ENCODE assay signal across 2 cellular contexts in the genomic region with DNA sequence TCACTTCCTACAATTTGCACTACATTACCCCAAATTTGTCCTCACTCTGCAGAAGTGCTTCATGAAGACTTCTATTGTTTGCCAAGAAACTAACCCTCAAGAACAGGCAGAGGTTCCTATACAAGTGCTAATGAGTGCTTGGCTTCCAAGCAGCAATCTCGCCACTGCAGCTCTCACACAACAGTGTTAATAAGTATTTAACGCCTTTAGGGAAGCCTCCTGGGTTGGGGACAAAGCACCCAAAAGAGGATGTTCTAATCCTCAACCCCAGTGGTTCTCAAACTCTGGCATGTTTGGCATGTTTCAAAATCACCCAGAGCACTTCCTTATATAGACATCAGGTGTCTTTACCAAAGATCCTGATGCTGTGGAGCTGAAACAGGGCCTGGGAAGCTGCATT.
TF ChIP-seq lines count a peak whose summit lies in the region.

No MANE protein-coding gene starts in this region.

TF ChIP-seq in WTC11, 78 proteins besides CTCF, POLR2A, EP300 and RAD21 (continued from another document):
- TF ChIP-seq, protein P1, sequence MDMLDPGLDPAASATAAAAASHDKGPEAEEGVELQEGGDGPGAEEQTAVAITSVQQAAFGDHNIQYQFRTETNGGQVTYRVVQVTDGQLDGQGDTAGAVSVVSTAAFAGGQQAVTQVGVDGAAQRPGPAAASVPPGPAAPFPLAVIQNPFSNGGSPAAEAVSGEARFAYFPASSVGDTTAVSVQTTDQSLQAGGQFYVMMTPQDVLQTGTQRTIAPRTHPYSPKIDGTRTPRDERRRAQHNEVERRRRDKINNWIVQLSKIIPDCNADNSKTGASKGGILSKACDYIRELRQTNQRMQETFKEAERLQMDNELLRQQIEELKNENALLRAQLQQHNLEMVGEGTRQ (CRISPR knock-in tag; IDR thresholded peaks at IDR 0.05), result no peak
- TF ChIP-seq, protein P2, sequence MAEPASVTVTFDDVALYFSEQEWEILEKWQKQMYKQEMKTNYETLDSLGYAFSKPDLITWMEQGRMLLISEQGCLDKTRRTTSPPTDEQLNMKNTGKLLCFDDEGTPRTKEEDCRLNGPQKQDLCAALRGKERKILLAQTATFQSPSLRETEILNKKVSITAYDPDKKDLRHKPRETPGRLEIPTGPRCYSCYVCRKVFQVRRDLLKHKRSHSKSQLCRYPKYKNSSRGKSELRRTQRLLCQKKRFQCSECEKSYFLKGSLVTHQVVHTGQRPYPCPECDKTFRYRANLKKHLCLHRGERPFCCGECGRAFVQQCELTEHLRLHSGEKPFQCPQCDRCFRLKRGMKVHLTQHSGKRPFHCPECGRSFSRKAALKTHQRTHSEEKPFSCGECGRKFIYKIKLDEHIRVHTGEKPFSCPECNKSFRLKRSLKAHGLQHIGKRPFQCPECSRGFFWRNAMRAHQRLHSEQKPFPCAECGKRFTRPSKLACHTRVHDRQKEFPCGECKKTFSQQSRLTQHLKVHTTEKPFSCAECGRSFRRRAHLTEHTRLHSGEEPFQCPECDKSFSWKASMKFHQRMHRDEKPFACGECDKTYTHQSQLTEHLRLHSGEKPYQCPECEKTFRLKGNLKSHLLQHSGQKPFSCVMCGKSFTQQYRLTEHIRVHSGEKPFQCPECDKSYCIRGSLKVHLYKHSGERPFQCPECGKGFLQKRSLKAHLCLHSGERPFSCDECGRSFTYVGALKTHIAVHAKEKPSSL (CRISPR knock-in tag; conservative IDR thresholded peaks at IDR 0.05), result 0 out of 2 replicates have a peak, but pooled peaks have one; percentile 57
- TF ChIP-seq SMAD3 (CRISPR knock-in tag; IDR thresholded peaks at IDR 0.05; ENCODE audit: borderline replicate concordance) (0 out of 2 replicates have a peak, but pooled peaks have one; percentile 36), SP1 (CRISPR knock-in tag; conservative IDR thresholded peaks at IDR 0.05) (0 out of 2 replicates have a peak, but pooled peaks have one; percentile 39), TEAD1 (CRISPR knock-in tag; IDR thresholded peaks at IDR 0.05) (peak; percentile 58; the same call in 1 of the 2 replicates), GTF2I (CRISPR knock-in tag; conservative IDR thresholded peaks at IDR 0.05) (no peak), ZNF232 (CRISPR knock-in tag; IDR thresholded peaks at IDR 0.05) (0 out of 2 replicates have a peak, but pooled peaks have one; percentile 25), ZNF263 (CRISPR knock-in tag; IDR thresholded peaks at IDR 0.05; ENCODE audit: low read depth) (no peak), ETV6 (CRISPR knock-in tag; IDR thresholded peaks at IDR 0.05) (peak; percentile 67)

TF ChIP-seq in SK-N-SH treated with all-trans-retinoic acid at 6 μM for 48 hours, 23 proteins besides CTCF, POLR2A, EP300 and RAD21 (continued from another document):
- TF ChIP-seq, protein P3, sequence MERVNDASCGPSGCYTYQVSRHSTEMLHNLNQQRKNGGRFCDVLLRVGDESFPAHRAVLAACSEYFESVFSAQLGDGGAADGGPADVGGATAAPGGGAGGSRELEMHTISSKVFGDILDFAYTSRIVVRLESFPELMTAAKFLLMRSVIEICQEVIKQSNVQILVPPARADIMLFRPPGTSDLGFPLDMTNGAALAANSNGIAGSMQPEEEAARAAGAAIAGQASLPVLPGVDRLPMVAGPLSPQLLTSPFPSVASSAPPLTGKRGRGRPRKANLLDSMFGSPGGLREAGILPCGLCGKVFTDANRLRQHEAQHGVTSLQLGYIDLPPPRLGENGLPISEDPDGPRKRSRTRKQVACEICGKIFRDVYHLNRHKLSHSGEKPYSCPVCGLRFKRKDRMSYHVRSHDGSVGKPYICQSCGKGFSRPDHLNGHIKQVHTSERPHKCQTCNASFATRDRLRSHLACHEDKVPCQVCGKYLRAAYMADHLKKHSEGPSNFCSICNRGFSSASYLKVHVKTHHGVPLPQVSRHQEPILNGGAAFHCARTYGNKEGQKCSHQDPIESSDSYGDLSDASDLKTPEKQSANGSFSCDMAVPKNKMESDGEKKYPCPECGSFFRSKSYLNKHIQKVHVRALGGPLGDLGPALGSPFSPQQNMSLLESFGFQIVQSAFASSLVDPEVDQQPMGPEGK (CRISPR knock-in tag; IDR thresholded peaks at IDR 0.05; ENCODE audit: borderline replicate concordance), result no peak
- TF ChIP-seq, protein P4, sequence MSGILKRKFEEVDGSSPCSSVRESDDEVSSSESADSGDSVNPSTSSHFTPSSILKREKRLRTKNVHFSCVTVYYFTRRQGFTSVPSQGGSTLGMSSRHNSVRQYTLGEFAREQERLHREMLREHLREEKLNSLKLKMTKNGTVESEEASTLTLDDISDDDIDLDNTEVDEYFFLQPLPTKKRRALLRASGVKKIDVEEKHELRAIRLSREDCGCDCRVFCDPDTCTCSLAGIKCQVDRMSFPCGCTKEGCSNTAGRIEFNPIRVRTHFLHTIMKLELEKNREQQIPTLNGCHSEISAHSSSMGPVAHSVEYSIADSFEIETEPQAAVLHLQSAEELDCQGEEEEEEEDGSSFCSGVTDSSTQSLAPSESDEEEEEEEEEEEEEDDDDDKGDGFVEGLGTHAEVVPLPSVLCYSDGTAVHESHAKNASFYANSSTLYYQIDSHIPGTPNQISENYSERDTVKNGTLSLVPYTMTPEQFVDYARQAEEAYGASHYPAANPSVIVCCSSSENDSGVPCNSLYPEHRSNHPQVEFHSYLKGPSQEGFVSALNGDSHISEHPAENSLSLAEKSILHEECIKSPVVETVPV (CRISPR knock-in tag; IDR thresholded peaks at IDR 0.05), result no peak
- TF ChIP-seq ARNTL (CRISPR knock-in tag; IDR thresholded peaks at IDR 0.05; ENCODE audit: borderline replicate concordance, low read depth) (no peak), ISL1 (CRISPR knock-in tag; IDR thresholded peaks at IDR 0.05) (no peak), SNAI2 (CRISPR knock-in tag; IDR thresholded peaks at IDR 0.05) (no peak)
